Comparison of ENCODE assay signal across 19 cellular contexts in genomic region chr16:66265106-66265415, GRCh38.
"Had no signal": no experiment of that assay in that cellular context is flagged by ENCODE, and none has a peak within 500 bp of the region (broad histone marks: within the 10 kb centered on the region; RNA-seq: fewer than 3 reads in every experiment).

No MANE protein-coding gene starts in this region.

- DNase-seq: activated CD4-positive, alpha-beta memory T cell treated with anti-CD3 and anti-CD28 coated beads for 36 hours; activated CD4-positive, alpha-beta T cell treated with anti-CD3 and anti-CD28 coated beads for 36 hours; activated gamma-delta T cell; activated T-cell treated with anti-CD3 and anti-CD28 coated beads, Interleukin-2, amount 50 U/mL, for 72 hours; amniotic stem cell; central memory CD4-positive, alpha-beta T cell; colonic mucosa; effector CD4-positive, alpha-beta T cell; esophagus squamous epithelium; hippocampal formation; left ventricle myocardium inferior; midbrain; stimulated activated CD4-positive, alpha-beta T cell treated with anti-CD3 and anti-CD28 coated beads, Interleukin-15, amount 100 ng/mL, for 24 hours; stimulated activated CD4-positive, alpha-beta T cell treated with anti-CD3 and anti-CD28 coated beads, Interleukin-4, amount 100 ng/mL, for 24 hours; stimulated activated naive CD8-positive, alpha-beta T cell treated with anti-CD3 and anti-CD28 coated beads, Interleukin-15, Interleukin-2, amounts not matched to agents 100 U/mL and 50 U/mL, for 24 hours had no signal

- H3K4me1 ChIP-seq: parathyroid adenoma had no signal

- H3K36me3 Mint-ChIP-seq: activated CD4-positive, alpha-beta memory T cell treated with anti-CD3 and anti-CD28 coated beads for 36 hours; activated naive CD4-positive, alpha-beta T cell treated with anti-CD3 and anti-CD28 coated beads, Interleukin-2, amount 50 U/mL, for 72 hours had no signal

- H3K27ac Mint-ChIP-seq: activated CD4-positive, alpha-beta memory T cell treated with anti-CD3 and anti-CD28 coated beads for 36 hours; activated CD4-positive, alpha-beta T cell treated with anti-CD3 and anti-CD28 coated beads for 36 hours; activated naive CD4-positive, alpha-beta T cell treated with anti-CD3 and anti-CD28 coated beads, Interleukin-2, amount 50 U/mL, for 72 hours; activated T-cell treated with anti-CD3 and anti-CD28 coated beads, Interleukin-2, amount 50 U/mL, for 72 hours had no signal

- H3K4me3 Mint-ChIP-seq: activated CD4-positive, alpha-beta memory T cell treated with anti-CD3 and anti-CD28 coated beads for 36 hours; activated CD4-positive, alpha-beta T cell treated with anti-CD3 and anti-CD28 coated beads for 36 hours; activated T-cell treated with anti-CD3 and anti-CD28 coated beads, Interleukin-2, amount 50 U/mL, for 72 hours had no signal

- H3K36me3 ChIP-seq: colonic mucosa, esophagus squamous epithelium, left ventricle myocardium inferior had no signal

- H3K9me3 Mint-ChIP-seq: activated CD4-positive, alpha-beta memory T cell treated with anti-CD3 and anti-CD28 coated beads for 36 hours; activated naive CD4-positive, alpha-beta T cell treated with anti-CD3 and anti-CD28 coated beads, Interleukin-2, amount 50 U/mL, for 72 hours; activated T-cell treated with anti-CD3 and anti-CD28 coated beads, Interleukin-2, amount 50 U/mL, for 72 hours had no signal

- H3K9ac ChIP-seq: parathyroid adenoma had no signal

- ATAC-seq: activated CD4-positive, alpha-beta T cell treated with anti-CD3 and anti-CD28 coated beads for 36 hours; activated naive CD4-positive, alpha-beta T cell treated with anti-CD3 and anti-CD28 coated beads, Interleukin-2, amount 50 U/mL, for 72 hours; activated T-cell treated with anti-CD3 and anti-CD28 coated beads, Interleukin-2, amount 50 U/mL, for 72 hours; SK-N-SH treated with all-trans-retinoic acid at 6 μM for 48 hours; stimulated activated naive CD8-positive, alpha-beta T cell treated with anti-CD3 and anti-CD28 coated beads, Interleukin-15, Interleukin-2, amounts not matched to agents 100 U/mL and 50 U/mL, for 24 hours had no signal

- H3K9me3 ChIP-seq: colonic mucosa, esophagus squamous epithelium, left ventricle myocardium inferior had no signal

- H3K27me3 ChIP-seq: colonic mucosa had no signal

- H3K4me3 ChIP-seq: colonic mucosa, esophagus squamous epithelium, left ventricle myocardium inferior had no signal

- H3K27ac ChIP-seq: colonic mucosa, parathyroid adenoma, VCaP had no signal
